8 cellular contexts compared by ENCODE assay signal in genomic region chr9:73152953-73153352, GRCh38. TPM values are rescaled to one million over a fixed set of nuclear protein-coding genes. Genes with fewer than 3 reads are reported as not detected.
DNase-seq lines count a peak whose midpoint lies in the region; ATAC-seq and TF ChIP-seq lines count a peak whose summit lies in the region.

No MANE protein-coding gene starts in this region.

- intact Hi-C loops in Panc1 (cut with micrococcal nuclease; ENCODE audit: unreplicated experiment), result loop anchor here (5.0 kb wide), 1 partner anchor 41 kb away; no protein-coding TSS in a partner anchor

- POLR2A ChIA-PET in Panc1 (lab: Charles Lee), result no interaction called here

- in situ Hi-C loops in Panc1 (cut with HindIII; ENCODE audit: low pct_unique_long_range_greater_than_20kb, low sequenced_read_pairs), result no loop called here

- H3K9ac ChIP-seq in subcutaneous abdominal adipose tissue (ENCODE audit: low read length in 5 of 5), result peak overlapping the region; percentile 81 to 99 (median 88)

- H3K27me3 ChIP-seq in Panc1 (ENCODE audit: control insufficient read depth, insufficient read depth, low read length) (no peaks in the 10 kb centered on the region), subcutaneous abdominal adipose tissue (ENCODE audit: control insufficient read depth in 5 of 5, insufficient read depth in 4 of 5, low read length in 5 of 5) (no peaks in the 10 kb centered on the region)

- H3K27ac ChIP-seq in Panc1 (ENCODE audit: low read length) (peak overlapping the region; percentile 93), subcutaneous abdominal adipose tissue (ENCODE audit: low read depth, low read length) (peak overlapping the region; percentile 95)

- DNase-seq in Panc1 (ENCODE audit: low read depth, low spot score) (no peak), fibroblast of pulmonary artery (ENCODE audit: low read depth) (no peak), cerebellum (ENCODE audit: low spot score) (no peak), NCI-H146 (lab: John Stamatoyannopoulos, UW) (no peak), NCI-H1436 (lab: John Stamatoyannopoulos, UW) (no peak)

- H3K4me3 ChIP-seq in Panc1 (ENCODE audit: low read depth in 2 of 2, low read length in 2 of 2) (peak overlapping the region; percentile 56 to 82), fibroblast of pulmonary artery (replicated peaks; ENCODE audit: low read depth, low read length) (peak overlapping the region; percentile 69), subcutaneous abdominal adipose tissue (ENCODE audit: low read depth in 1 of 5, low read length in 5 of 5) (peak overlapping the region; percentile 69 to 89 (median 81))

- CTCF ChIA-PET in Panc1 (lab: Charles Lee), result no interaction called here

- peaks cover 45% of the 10 kb centered on the region for H3K4me1 ChIP-seq in Panc1 (ENCODE audit: control insufficient read depth, insufficient read depth, low read length)
- H3K4me1 ChIP-seq in subcutaneous abdominal adipose tissue (ENCODE audit: control insufficient read depth in 5 of 5, insufficient read depth in 5 of 5, low read length in 5 of 5), result peaks cover 3 to 71% (median 66%) of the 10 kb centered on the region in 5 donors

- TF ChIP-seq CTCF in Panc1 (IDR thresholded peaks at IDR 0.05), result no peak
- no peak for TF ChIP-seq CTCF in fibroblast of pulmonary artery (IDR thresholded peaks at IDR 0.05; ENCODE audit: low read length, missing control alignments)

- H3K9me3 ChIP-seq in Panc1 (ENCODE audit: control insufficient read depth, insufficient read depth, low read depth, low read length) (no peaks in the 10 kb centered on the region), subcutaneous abdominal adipose tissue (ENCODE audit: control insufficient read depth in 5 of 5, low read length in 5 of 5) (no peaks in the 10 kb centered on the region)

- no TSS peak for BruUV-seq in Panc1 (replicated peaks; lab: Mats Ljungman, UMichigan)

- peak; percentile 67 for ATAC-seq in GM18519 (IDR thresholded peaks at IDR 0.05; ENCODE audit: low FRiP score, unreplicated experiment)
- peak; percentile 67 for ATAC-seq in HG02759 (IDR thresholded peaks at IDR 0.05; ENCODE audit: unreplicated experiment)
- ATAC-seq in Panc1, result no peak

- H3K36me3 ChIP-seq in Panc1 (ENCODE audit: control insufficient read depth, insufficient read depth, low read length) (peaks cover 4% of the 10 kb centered on the region), subcutaneous abdominal adipose tissue (ENCODE audit: control insufficient read depth in 5 of 5, insufficient read depth in 5 of 5, low read length in 5 of 5) (peaks cover 10 to 31% (median 22%) of the 10 kb centered on the region in 5 donors)

RNA-seq across cellular contexts. Expression of gene ANXA1, which starts 1.3 kb away (rescaled TPM):
- total RNA-seq in Panc1 (2021; ENCODE audit: unreplicated experiment) (72.0 TPM), cerebellum (17.8 TPM)
- 34.8 TPM for polyA plus RNA-seq in Panc1 (2012; ENCODE audit: insufficient read length)
